ENCODE assay signal across 35 cellular contexts in genomic region chr10:107364872-107365271, GRCh38.
DNase-seq lines count a peak whose midpoint lies in the region; ATAC-seq, FAIRE-seq and TF ChIP-seq lines count a peak whose summit lies in the region.
"Had no signal": no experiment of that assay in that cellular context is flagged by ENCODE, and none has a peak within 500 bp of the region (broad histone marks: within the 10 kb centered on the region; RNA-seq: fewer than 3 reads in every experiment).

No MANE protein-coding gene starts in this region.

- H2AFZ ChIP-seq in HepG2 (ENCODE audit: low read length) = no peak overlapping the region
- no peak overlapping the region for H2AFZ ChIP-seq in neural progenitor cell (replicated peaks)

- no peaks in the 10 kb centered on the region for H3K79me2 ChIP-seq in HepG2 (ENCODE audit: insufficient read depth, low read length)
- H3K79me2 ChIP-seq in neural progenitor cell (ENCODE audit: low read depth) = no peaks in the 10 kb centered on the region

- H3K9ac ChIP-seq in HepG2 (ENCODE audit: insufficient read depth, low read depth, low read length) (no peak overlapping the region), neural progenitor cell (no peak overlapping the region)
- H3K9ac ChIP-seq: BLaER1; BLaER1 treated with 17β-estradiol and CSF1 and Interleukin-3, amounts not matched to agents 10 nM and 100 nM had no signal

- H3K4me2 ChIP-seq in HepG2 (ENCODE audit: low read depth, low read length) = no peak overlapping the region
- H3K4me2 ChIP-seq in neural progenitor cell = no peak overlapping the region
- H3K4me2 ChIP-seq: A549; BLaER1; BLaER1 treated with 17β-estradiol and CSF1 and Interleukin-3, amounts not matched to agents 10 nM and 100 nM had no signal

- H3K4me1 ChIP-seq in HepG2 (ENCODE audit: insufficient read depth, low read length) (no peaks in the 10 kb centered on the region), right lobe of liver (no peaks in the 10 kb centered on the region), HEK293 (ENCODE audit: control insufficient read depth, insufficient read depth, low read length) (no peaks in the 10 kb centered on the region), neural progenitor cell (no peaks in the 10 kb centered on the region)
- H3K4me1 ChIP-seq: A549; BE2C; BLaER1; BLaER1 treated with 17β-estradiol and CSF1 and Interleukin-3, amounts not matched to agents 10 nM and 100 nM; Caco-2 had no signal

- H3K36me3 Mint-ChIP-seq in neural progenitor cell = no peaks in the 10 kb centered on the region
- H3K36me3 Mint-ChIP-seq: CD14-positive monocyte; CD4-positive, alpha-beta memory T cell; CD4-positive, CD25-positive, alpha-beta regulatory T cell; CD8-positive, alpha-beta memory T cell; CD8-positive, alpha-beta T cell had no signal

- H4K20me1 ChIP-seq in HepG2 (ENCODE audit: insufficient read depth, low read length) (no peaks in the 10 kb centered on the region), neural progenitor cell (ENCODE audit: low read depth) (no peaks in the 10 kb centered on the region)
- H4K20me1 ChIP-seq: BLaER1; BLaER1 treated with 17β-estradiol and CSF1 and Interleukin-3, amounts not matched to agents 10 nM and 100 nM had no signal

- 6% methylated on average over 3 of the region's 3 CpGs for WGBS in HepG2 (ENCODE audit: low lambda C conversion rate)
- 40% methylated on average over 3 of the region's 3 CpGs for WGBS in right lobe of liver (ENCODE audit: insufficient coverage, low coverage, low lambda C conversion rate, missing lambda C conversion rate)

- TF ChIP-seq POLR2A in HepG2 (IDR thresholded peaks at IDR 0.05; ENCODE audit: insufficient read depth in 1 of 2, low read depth in 2 of 2, low read length in 2 of 2) (no peak), right lobe of liver (IDR thresholded peaks at IDR 0.05) (no peak)

- CTCF ChIA-PET in HepG2 (lab: Yijun Ruan, JAX; ENCODE audit: low intra/inter-chr PET ratio, low total read pairs) (no interaction called here), HEK293 (lab: Yijun Ruan, JAX) (no interaction called here)

- POLR2A ChIA-PET in HepG2 (lab: Yijun Ruan, JAX) = no interaction called here
- POLR2A ChIA-PET in HEK293 (lab: Yijun Ruan, JAX) = no interaction called here

- H3K4me1 Mint-ChIP-seq in neural progenitor cell = no peaks in the 10 kb centered on the region
- H3K4me1 Mint-ChIP-seq: B cell; CD14-positive monocyte; CD4-positive, alpha-beta memory T cell; CD4-positive, CD25-positive, alpha-beta regulatory T cell; CD8-positive, alpha-beta memory T cell had no signal

- TF ChIP-seq EP300 in HepG2 (IDR thresholded peaks at IDR 0.05; ENCODE audit: low read depth in 2 of 2, low read length in 2 of 2) (no peak), HepG2 (CRISPR knock-in tag; IDR thresholded peaks at IDR 0.05; ENCODE audit: borderline replicate concordance) (no peak)

- in situ Hi-C loops in HepG2 (cut with HindIII; ENCODE audit: extremely low pct_ligation_motif_present, low pct_unique_long_range_greater_than_20kb) (no loop called here), Caki2 (cut with HindIII; ENCODE audit: low pct_unique_long_range_greater_than_20kb, low sequenced_read_pairs) (no loop called here)

- H3K4me3 ChIP-seq in HepG2 (replicated peaks in 1 of 3; ENCODE audit: insufficient read depth in 1 of 3, low read depth in 2 of 3, low read length in 3 of 3) = no peak overlapping the region
- H3K4me3 ChIP-seq in right lobe of liver = no peak overlapping the region
- no peak overlapping the region for H3K4me3 ChIP-seq in HEK293 (ENCODE audit: low read depth, low read length)
- no peak overlapping the region for H3K4me3 ChIP-seq in neural progenitor cell
- H3K4me3 ChIP-seq: A549; BLaER1; BLaER1 treated with 17β-estradiol and CSF1 and Interleukin-3, amounts not matched to agents 10 nM and 100 nM had no signal

- no TSS peak for BruUV-seq in HepG2 (replicated peaks; lab: Mats Ljungman, UMichigan)

- peaks cover 93% of the 10 kb centered on the region for H3K9me3 ChIP-seq in HepG2 (ENCODE audit: low read length)
- H3K9me3 ChIP-seq in right lobe of liver = no peaks in the 10 kb centered on the region
- H3K9me3 ChIP-seq in HEK293 (ENCODE audit: control insufficient read depth, insufficient read depth, low read depth, low read length) = no peaks in the 10 kb centered on the region
- no peaks in the 10 kb centered on the region for H3K9me3 ChIP-seq in neural progenitor cell (ENCODE audit: low read depth)
- H3K9me3 ChIP-seq: BE2C; BLaER1; BLaER1 treated with 17β-estradiol and CSF1 and Interleukin-3, amounts not matched to agents 10 nM and 100 nM; Caco-2 had no signal

- no peak for FAIRE-seq in HepG2 (lab: Jason Lieb, UNC)
- FAIRE-seq: A204.1, A549, D721Med had no signal

- intact Hi-C loops in HepG2 (cut with micrococcal nuclease; ENCODE audit: unreplicated experiment) = no loop called here
- intact Hi-C loops in right lobe of liver (cut with DNase I) = no loop called here

- H3K27ac Mint-ChIP-seq in neural progenitor cell = no peak overlapping the region
- H3K27ac Mint-ChIP-seq: B cell; CD14-positive monocyte; CD4-positive, alpha-beta memory T cell; CD4-positive, alpha-beta T cell; CD4-positive, CD25-positive, alpha-beta regulatory T cell; CD8-positive, alpha-beta memory T cell; CD8-positive, alpha-beta T cell had no signal

- no peak for TF ChIP-seq RAD21 in HepG2 (CRISPR knock-in tag; IDR thresholded peaks at IDR 0.05)

- H3K27me3 Mint-ChIP-seq in neural progenitor cell (ENCODE audit: insufficient read depth, low read depth) = peaks cover 4% of the 10 kb centered on the region
- H3K27me3 Mint-ChIP-seq: B cell; CD4-positive, alpha-beta memory T cell; CD4-positive, alpha-beta T cell; CD4-positive, CD25-positive, alpha-beta regulatory T cell; CD8-positive, alpha-beta memory T cell had no signal

- no peak for TF ChIP-seq CTCF in HepG2 (CRISPR knock-in tag; IDR thresholded peaks at IDR 0.05)
- TF ChIP-seq CTCF in right lobe of liver (IDR thresholded peaks at IDR 0.05) = no peak
- no peak for TF ChIP-seq CTCF in HEK293 (tag by site-specific recombination; IDR thresholded peaks at IDR 0.05)
- no peak for TF ChIP-seq CTCF in neural progenitor cell (IDR thresholded peaks at IDR 0.05)

- H3K27me3 ChIP-seq in HepG2 (ENCODE audit: control insufficient read depth in 1 of 2, insufficient read depth in 2 of 2, low read length in 2 of 2) = no peaks in the 10 kb centered on the region
- H3K27me3 ChIP-seq in right lobe of liver = no peaks in the 10 kb centered on the region
- no peaks in the 10 kb centered on the region for H3K27me3 ChIP-seq in neural progenitor cell
- H3K27me3 ChIP-seq: BE2C; BLaER1; BLaER1 treated with 17β-estradiol and CSF1 and Interleukin-3, amounts not matched to agents 10 nM and 100 nM had no signal

- H3F3A ChIP-seq in neural progenitor cell (ENCODE audit: low read depth) = no peaks in the 10 kb centered on the region

- H3K27ac ChIP-seq in HepG2 (ENCODE audit: extremely low read length, insufficient read depth, low read length) = no peak overlapping the region
- no peak overlapping the region for H3K27ac ChIP-seq in right lobe of liver
- H3K27ac ChIP-seq in HEK293 (ENCODE audit: extremely low read depth, low read depth, low read length) = no peak overlapping the region
- no peak overlapping the region for H3K27ac ChIP-seq in neural progenitor cell
- H3K27ac ChIP-seq: 22Rv1; A549; BLaER1; BLaER1 treated with 17β-estradiol and CSF1 and Interleukin-3, amounts not matched to agents 10 nM and 100 nM; C4-2B had no signal

- ATAC-seq in HepG2 = no peak
- no peak for ATAC-seq in right lobe of liver
- ATAC-seq in GM18858 (IDR thresholded peaks at IDR 0.05; ENCODE audit: unreplicated experiment) = no peak
- ATAC-seq: A549; CD8-positive, alpha-beta T cell had no signal

- H3K9me3 Mint-ChIP-seq in neural progenitor cell = no peaks in the 10 kb centered on the region

- H3K4me3 Mint-ChIP-seq in neural progenitor cell = no peak overlapping the region
- H3K4me3 Mint-ChIP-seq: B cell; CD14-positive monocyte; CD4-positive, alpha-beta memory T cell; CD4-positive, alpha-beta T cell; CD4-positive, CD25-positive, alpha-beta regulatory T cell; CD8-positive, alpha-beta memory T cell; CD8-positive, alpha-beta T cell had no signal

- DNase-seq in HepG2 (ENCODE audit: low spot score) (no peak), right lobe of liver (no peak), Caki2 (ENCODE audit: low read depth) (peak; percentile 25), neural progenitor cell (ENCODE audit: low spot score) (no peak)
- DNase-seq: 8988T; ACHN; AML-193; BE2C; C1 segment of cervical spinal cord; Caco-2; Calu3; CD4-positive, alpha-beta memory T cell; CD4-positive, alpha-beta T cell; CD4-positive, CD25-positive, alpha-beta regulatory T cell; CD8-positive, alpha-beta memory T cell; CD8-positive, alpha-beta T cell; COR-L47; DMS 273 treated with DMSO at 0.1 percent for 48 hours; DMS153; DMS53; DMS79; DMS79 treated with DMSO at 0.1 percent for 48 hours; DND-41; EL had no signal

- H3K36me3 ChIP-seq in HepG2 (replicated peaks in 1 of 2; ENCODE audit: control insufficient read depth in 1 of 2, insufficient read depth in 2 of 2, low read length in 2 of 2) (no peaks in the 10 kb centered on the region), right lobe of liver (no peaks in the 10 kb centered on the region), HEK293 (ENCODE audit: control insufficient read depth in 2 of 2, insufficient read depth in 1 of 2, low read length in 2 of 2) (no peaks in the 10 kb centered on the region), neural progenitor cell (no peaks in the 10 kb centered on the region)
- H3K36me3 ChIP-seq: BE2C; BLaER1; BLaER1 treated with 17β-estradiol and CSF1 and Interleukin-3, amounts not matched to agents 10 nM and 100 nM had no signal

TF ChIP-seq in HepG2, 621 proteins besides CTCF, POLR2A, EP300 and RAD21 (continues in another document):
- no peak for TF ChIP-seq MYPOP (CRISPR knock-in tag; IDR thresholded peaks at IDR 0.05)

TF ChIP-seq in HEK293, 187 proteins besides CTCF, POLR2A, EP300 and RAD21 (continues in another document):
- TF ChIP-seq ATF2 (tag by site-specific recombination; IDR thresholded peaks at IDR 0.05; ENCODE audit: low read depth) (peak; percentile 79), ZNF112 (tag by site-specific recombination; IDR thresholded peaks at IDR 0.05) (no peak), ZNF266 (tag by site-specific recombination; IDR thresholded peaks at IDR 0.05; ENCODE audit: low read depth) (no peak)

Comparison
In these comparisons a context has a peak if more than half of its experiments do, and no peak if none do; other contexts are left out.
1. Of the 63 proteins assayed by ChIP-seq in both HepG2 and HEK293: peak only in HepG2: none; only in HEK293: ATF2; in both: none; in neither: 62.